ENCODE assay signal across 8 cellular contexts in genomic region chr7:99141756-99142726, GRCh38. TPM values are rescaled to one million over a fixed set of nuclear protein-coding genes. Genes with fewer than 3 reads are reported as not detected.
DNase-seq lines count a peak whose midpoint lies in the region; ATAC-seq and TF ChIP-seq lines count a peak whose summit lies in the region.

No MANE protein-coding gene starts in this region.

- no TSS peak for BruUV-seq in OCI-LY7 (replicated peaks; lab: Mats Ljungman, UMichigan)

- no peaks in the 10 kb centered on the region for H3K27me3 Mint-ChIP-seq in activated T-helper 2 cell treated with anti-CD3 and anti-CD28 coated beads, Interferon-gamma antibody, Interleukin-2, Interleukin-4, amounts not matched to agents 10 μg/mL and 5 μg/mL and 100 μg/mL, durations not matched to agents 14 hours and 24 hours and 36 hours (ENCODE audit: low read depth)
- H3K27me3 Mint-ChIP-seq in natural killer cell treated with Interleukin-12 subunit alpha and Interleukin-12 subunit beta and Interleukin-15 and Interleukin-18, amount 100 ng/mL, for 72 hours, result peaks cover 3 to 4% of the 10 kb centered on the region in 2 donors
- peaks cover 0 to 1% of the 10 kb centered on the region in 2 donors for H3K27me3 Mint-ChIP-seq in stimulated activated naive B cell treated with anti-CD40 and anti-IgM and Interleukin-4, amounts not matched to agents 10 μg/mL and 1 μg/mL and 100 μg/mL, for 72 hours

- H3K4me1 ChIP-seq in ES-I3 (ENCODE audit: insufficient read depth, low read length), result peaks cover 28% of the 10 kb centered on the region
- H3K4me1 ChIP-seq in OCI-LY7 (ENCODE audit: insufficient read depth, low read length, poor library complexity, severe bottlenecking), result peaks cover 30% of the 10 kb centered on the region

- H3K36me3 ChIP-seq in ES-I3 (ENCODE audit: insufficient read depth, low read length), result no peaks in the 10 kb centered on the region
- peaks cover 12% of the 10 kb centered on the region for H3K36me3 ChIP-seq in OCI-LY7 (ENCODE audit: insufficient read depth, low read length)

- H3K9me3 Mint-ChIP-seq in activated T-helper 2 cell treated with anti-CD3 and anti-CD28 coated beads, Interferon-gamma antibody, Interleukin-2, Interleukin-4, amounts not matched to agents 10 μg/mL and 5 μg/mL and 100 μg/mL, durations not matched to agents 14 hours and 24 hours and 36 hours, result no peaks in the 10 kb centered on the region
- peaks cover 4% of the 10 kb centered on the region for H3K9me3 Mint-ChIP-seq in natural killer cell treated with Interleukin-12 subunit alpha and Interleukin-12 subunit beta and Interleukin-15 and Interleukin-18, amount 100 ng/mL, for 72 hours
- H3K9me3 Mint-ChIP-seq in stimulated activated naive B cell treated with anti-CD40 and anti-IgM and Interleukin-4, amounts not matched to agents 10 μg/mL and 1 μg/mL and 100 μg/mL, for 72 hours, result peaks cover 8% of the 10 kb centered on the region in 2 donors

- H3K9ac ChIP-seq in ES-I3 (ENCODE audit: low read depth, low read length), result peak overlapping the region; percentile 64

- no peak overlapping the region for H2AFZ ChIP-seq in OCI-LY7 (ENCODE audit: low read length)

- peak overlapping the region; percentile 85 for H3K4me3 Mint-ChIP-seq in activated T-helper 2 cell treated with anti-CD3 and anti-CD28 coated beads, Interferon-gamma antibody, Interleukin-2, Interleukin-4, amounts not matched to agents 10 μg/mL and 5 μg/mL and 100 μg/mL, durations not matched to agents 14 hours and 24 hours and 36 hours (ENCODE audit: low read depth)
- peak overlapping the region; percentile 76 for H3K4me3 Mint-ChIP-seq in natural killer cell treated with Interleukin-12 subunit alpha and Interleukin-12 subunit beta and Interleukin-15 and Interleukin-18, amount 100 ng/mL, for 72 hours
- peak overlapping the region; percentile 86 to 90 for H3K4me3 Mint-ChIP-seq in stimulated activated naive B cell treated with anti-CD40 and anti-IgM and Interleukin-4, amounts not matched to agents 10 μg/mL and 1 μg/mL and 100 μg/mL, for 72 hours

- intact Hi-C loops in OCI-LY7 (cut with micrococcal nuclease; ENCODE audit: unreplicated experiment), result no loop called here
- intact Hi-C loops in activated T-helper 2 cell treated with anti-CD3 and anti-CD28 coated beads, Interferon-gamma antibody, Interleukin-2, Interleukin-4, amounts not matched to agents 10 μg/mL and 5 μg/mL and 100 μg/mL, durations not matched to agents 14 hours and 24 hours and 36 hours (cut with micrococcal nuclease), result loop anchor here (2.0 to 5.0 kb wide), 2 partner anchors 39 to 185 kb away; partner anchors contain the start of gene ARPC1A

- no peaks in the 10 kb centered on the region for H3K9me2 ChIP-seq in OCI-LY7 (ENCODE audit: insufficient read depth, low read length)

- 0 out of 2 replicates have a peak, but pooled peaks cover 8% of the 10 kb centered on the region for H4K20me1 ChIP-seq in OCI-LY7 (ENCODE audit: insufficient read depth, low read length)

- H3K4me2 ChIP-seq in OCI-LY7 (ENCODE audit: low read length), result peak overlapping the region; percentile 69

- H3K79me2 ChIP-seq in OCI-LY7 (ENCODE audit: insufficient read depth, low read depth, low read length), result peaks cover 60% of the 10 kb centered on the region

- no peak for TF ChIP-seq CTCF in OCI-LY7 (conservative IDR thresholded peaks at IDR 0.05; ENCODE audit: low read length)

- peak overlapping the region; percentile 96 for H3K4me3 ChIP-seq in OCI-LY7 (ENCODE audit: low read depth, low read length, poor library complexity, severe bottlenecking)

- H3K9me3 ChIP-seq in ES-I3 (ENCODE audit: control insufficient read depth, insufficient read depth, low read length) (no peaks in the 10 kb centered on the region), OCI-LY7 (ENCODE audit: low read length) (no peaks in the 10 kb centered on the region)

- CTCF ChIA-PET in OCI-LY7 (lab: Charles Lee; ENCODE audit: unreplicated experiment), result interaction anchor here (0.6 kb wide), 1 partner anchor 1327 kb away, joined by 4 read pairs; no protein-coding TSS in a partner anchor

- H3K27ac Mint-ChIP-seq in activated T-helper 2 cell treated with anti-CD3 and anti-CD28 coated beads, Interferon-gamma antibody, Interleukin-2, Interleukin-4, amounts not matched to agents 10 μg/mL and 5 μg/mL and 100 μg/mL, durations not matched to agents 14 hours and 24 hours and 36 hours, result peak overlapping the region; percentile 84
- H3K27ac Mint-ChIP-seq in natural killer cell treated with Interleukin-12 subunit alpha and Interleukin-12 subunit beta and Interleukin-15 and Interleukin-18, amount 100 ng/mL, for 72 hours, result peak overlapping the region; percentile 70 to 95
- peak overlapping the region; percentile 89 for H3K27ac Mint-ChIP-seq in stimulated activated naive B cell treated with anti-CD40 and anti-IgM and Interleukin-4, amounts not matched to agents 10 μg/mL and 1 μg/mL and 100 μg/mL, for 72 hours

- peak in 1 of 2 donors; percentile 52 for ATAC-seq in natural killer cell treated with Interleukin-12 subunit alpha and Interleukin-12 subunit beta and Interleukin-15 and Interleukin-18, amount 100 ng/mL, for 72 hours
- ATAC-seq in stimulated activated naive B cell treated with anti-CD40 and anti-IgM and Interleukin-4, amounts not matched to agents 10 μg/mL and 1 μg/mL and 100 μg/mL, for 72 hours (replicated peaks), result no peak
- ATAC-seq in GM18520 (IDR thresholded peaks at IDR 0.05; ENCODE audit: unreplicated experiment), result no peak

- DNase-seq in OCI-LY7 (ENCODE audit: low spot score) (peak; percentile 42), fibroblast of gingiva (ENCODE audit: low read depth) (peak; percentile 72), epidermal melanocyte (ENCODE audit: insufficient read length, low spot score) (no peak)
- DNase-seq in activated T-helper 2 cell treated with anti-CD3 and anti-CD28 coated beads, Interferon-gamma antibody, Interleukin-2, Interleukin-4, amounts not matched to agents 10 μg/mL and 5 μg/mL and 100 μg/mL, durations not matched to agents 14 hours and 24 hours and 36 hours (ENCODE audit: low spot score), result peak; percentile 38
- DNase-seq in natural killer cell treated with Interleukin-12 subunit alpha and Interleukin-12 subunit beta and Interleukin-15 and Interleukin-18, amount 100 ng/mL, for 72 hours (ENCODE audit: low spot score), result no peak
- peak; percentile 3 for DNase-seq in stimulated activated naive B cell treated with anti-CD40 and anti-IgM and Interleukin-4, amounts not matched to agents 10 μg/mL and 1 μg/mL and 100 μg/mL, for 72 hours

- peak overlapping the region; percentile 83 for H3K27ac ChIP-seq in OCI-LY7 (ENCODE audit: low read depth, low read length, poor library complexity, severe bottlenecking)

- peaks cover 5% of the 10 kb centered on the region for H3K36me3 Mint-ChIP-seq in activated T-helper 2 cell treated with anti-CD3 and anti-CD28 coated beads, Interferon-gamma antibody, Interleukin-2, Interleukin-4, amounts not matched to agents 10 μg/mL and 5 μg/mL and 100 μg/mL, durations not matched to agents 14 hours and 24 hours and 36 hours (ENCODE audit: low read depth)
- H3K36me3 Mint-ChIP-seq in natural killer cell treated with Interleukin-12 subunit alpha and Interleukin-12 subunit beta and Interleukin-15 and Interleukin-18, amount 100 ng/mL, for 72 hours, result no peaks in the 10 kb centered on the region
- peaks cover 14 to 22% of the 10 kb centered on the region in 2 donors for H3K36me3 Mint-ChIP-seq in stimulated activated naive B cell treated with anti-CD40 and anti-IgM and Interleukin-4, amounts not matched to agents 10 μg/mL and 1 μg/mL and 100 μg/mL, for 72 hours

- POLR2A ChIA-PET in OCI-LY7 (lab: Charles Lee), result interaction anchor here (0.6 to 0.8 kb wide), 3 partner anchors 15 to 378 kb away, joined by 3 to 5 read pairs (median 4); no protein-coding TSS in a partner anchor

- peaks cover 32% of the 10 kb centered on the region for H3K4me1 Mint-ChIP-seq in activated T-helper 2 cell treated with anti-CD3 and anti-CD28 coated beads, Interferon-gamma antibody, Interleukin-2, Interleukin-4, amounts not matched to agents 10 μg/mL and 5 μg/mL and 100 μg/mL, durations not matched to agents 14 hours and 24 hours and 36 hours (ENCODE audit: low read depth)
- H3K4me1 Mint-ChIP-seq in natural killer cell treated with Interleukin-12 subunit alpha and Interleukin-12 subunit beta and Interleukin-15 and Interleukin-18, amount 100 ng/mL, for 72 hours (ENCODE audit: low read depth in 2 of 2), result peaks cover 43 to 46% of the 10 kb centered on the region in 2 donors
- peaks cover 28 to 51% of the 10 kb centered on the region in 2 donors for H3K4me1 Mint-ChIP-seq in stimulated activated naive B cell treated with anti-CD40 and anti-IgM and Interleukin-4, amounts not matched to agents 10 μg/mL and 1 μg/mL and 100 μg/mL, for 72 hours

RNA-seq across cellular contexts. Expression of gene SMURF1, which starts 1.9 kb away (rescaled TPM):
- total RNA-seq in OCI-LY7 (2014; rRNA removed; shearing (Covaris generic)), result 11.5 and 13.9 TPM in 2 replicates
- total RNA-seq in OCI-LY7 (2022), result 17.8 and 20.5 TPM in 2 replicates
- total RNA-seq in activated T-helper 2 cell treated with anti-CD3 and anti-CD28 coated beads, Interferon-gamma antibody, Interleukin-2, Interleukin-4, amounts not matched to agents 10 μg/mL and 5 μg/mL and 100 μg/mL, durations not matched to agents 14 hours and 24 hours and 36 hours, result 12.4 and 13.5 TPM in 2 replicates
- total RNA-seq in natural killer cell treated with Interleukin-12 subunit alpha and Interleukin-12 subunit beta and Interleukin-15 and Interleukin-18, amount 100 ng/mL, for 72 hours, result 10 to 100 TPM; 19.9 to 27.1 TPM

Comparison
In these comparisons a context has a peak if more than half of its experiments do, and no peak if none do; other contexts are left out.
1. DNase-seq: peak in OCI-LY7 (single experiment), activated T-helper 2 cell treated with anti-CD3 and anti-CD28 coated beads, Interferon-gamma antibody, Interleukin-2, Interleukin-4, amounts not matched to agents 10 μg/mL and 5 μg/mL and 100 μg/mL, durations not matched to agents 14 hours and 24 hours and 36 hours (single experiment), fibroblast of gingiva (single experiment) and stimulated activated naive B cell treated with anti-CD40 and anti-IgM and Interleukin-4, amounts not matched to agents 10 μg/mL and 1 μg/mL and 100 μg/mL, for 72 hours (single experiment); none in natural killer cell treated with Interleukin-12 subunit alpha and Interleukin-12 subunit beta and Interleukin-15 and Interleukin-18, amount 100 ng/mL, for 72 hours (single experiment) and epidermal melanocyte (single experiment).
2. Peak in every context shown above with its lines, with median percentiles within 50 percentile points of each other: H3K27ac Mint-ChIP-seq and H3K4me3 Mint-ChIP-seq.